In the genomic region with DNA sequence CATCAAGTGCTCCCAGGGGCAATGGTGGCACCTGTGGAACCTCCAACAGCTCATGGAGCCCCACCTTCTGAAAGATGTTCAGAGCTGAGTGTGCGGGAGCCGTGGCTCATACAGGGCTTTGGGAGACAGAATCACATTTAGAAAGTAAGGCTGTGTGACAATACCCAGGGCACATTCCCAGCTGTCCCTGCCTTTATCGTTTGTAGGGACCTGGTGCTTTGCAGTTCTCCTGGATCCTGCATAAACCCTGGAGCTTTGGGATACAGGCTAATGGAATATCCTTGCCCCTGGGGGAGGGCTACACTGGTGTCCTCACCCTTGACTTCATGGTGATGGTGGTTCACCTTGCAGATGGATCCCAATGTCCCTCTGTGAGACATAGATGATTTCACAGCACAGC, we compare ENCODE assay signal across 26 cellular contexts.
"Had no signal": no experiment of that assay in that cellular context is flagged by ENCODE, and none has a peak within 500 bp of the region (broad histone marks: within the 10 kb centered on the region; RNA-seq: fewer than 3 reads in every experiment).

No MANE protein-coding gene starts in this region.

- H3K27me3 ChIP-seq: hepatocyte, right atrium auricular region, right lobe of liver, suprapubic skin, tibial artery, upper lobe of right lung had no signal

- DNase-seq: heart right ventricle; islet precursor cell; left ventricle myocardium inferior; mesendoderm; naive thymus-derived CD4-positive, alpha-beta T cell; nucleus accumbens; psoas muscle; right lobe of liver; stimulated activated CD4-positive, alpha-beta T cell treated with anti-CD3 and anti-CD28 coated beads, Interleukin-12 subunit alpha, Interleukin-12 subunit beta, amount 100 ng/mL, for 4 hours; stimulated activated CD4-positive, alpha-beta T cell treated with anti-CD3 and anti-CD28 coated beads, Interleukin-15, amount 100 ng/mL, for 24 hours; stimulated activated CD4-positive, alpha-beta T cell treated with anti-CD3 and anti-CD28 coated beads, Interleukin-2, amount 100 ng/mL, for 24 hours; stimulated activated CD4-positive, alpha-beta T cell treated with anti-CD3 and anti-CD28 coated beads, Interleukin-4, amount 100 ng/mL, for 1 hour; stimulated activated naive CD4-positive, alpha-beta T cell; tibial artery; trophoblast cell; upper lobe of right lung had no signal

- H3K4me3 Mint-ChIP-seq: mesothelial cell of epicardium; naive thymus-derived CD4-positive, alpha-beta T cell; natural killer cell treated with Interleukin-12 subunit alpha and Interleukin-12 subunit beta and Interleukin-15 and Interleukin-18, amount 100 ng/mL, for 72 hours; stimulated activated naive CD8-positive, alpha-beta T cell treated with anti-CD3 and anti-CD28 coated beads, Interleukin-15, Interleukin-2, amounts not matched to agents 100 ng/mL and 50 ng/mL, for 24 hours had no signal

- H3K9ac ChIP-seq: parathyroid adenoma had no signal

- H3K4me1 Mint-ChIP-seq: mesothelial cell of epicardium had no signal

- H3K4me1 ChIP-seq: heart right ventricle, psoas muscle, right atrium auricular region, right lobe of liver, suprapubic skin, tibial artery, upper lobe of right lung had no signal

- H3K27me3 Mint-ChIP-seq: stimulated activated naive CD8-positive, alpha-beta T cell treated with anti-CD3 and anti-CD28 coated beads, Interleukin-15, Interleukin-2, amounts not matched to agents 100 ng/mL and 50 ng/mL, for 24 hours had no signal

- H3K36me3 ChIP-seq: heart right ventricle, left ventricle myocardium inferior, right atrium auricular region, right lobe of liver, suprapubic skin, thoracic aorta, tibial artery, upper lobe of right lung had no signal

- H2AFZ ChIP-seq: hepatocyte, parathyroid adenoma had no signal

- H3K4me2 ChIP-seq: hepatocyte had no signal

- ATAC-seq: heart right ventricle; naive thymus-derived CD4-positive, alpha-beta T cell; natural killer cell treated with Interleukin-12 subunit alpha and Interleukin-12 subunit beta and Interleukin-15 and Interleukin-18, amount 100 ng/mL, for 72 hours; psoas muscle; right lobe of liver; upper lobe of right lung had no signal

- H3K9me3 ChIP-seq: heart right ventricle, left ventricle myocardium inferior, psoas muscle, right atrium auricular region, right lobe of liver, suprapubic skin, thoracic aorta, tibial artery, upper lobe of right lung had no signal

- H3K36me3 Mint-ChIP-seq: mesothelial cell of epicardium; natural killer cell treated with Interleukin-12 subunit alpha and Interleukin-12 subunit beta and Interleukin-15 and Interleukin-18, amount 100 ng/mL, for 72 hours had no signal

- H3K4me3 ChIP-seq: heart right ventricle, hepatocyte, left ventricle myocardium inferior, lung, psoas muscle, right atrium auricular region, right lobe of liver, skin epidermis, suprapubic skin, thoracic aorta, tibial artery, upper lobe of right lung had no signal

- H3K9me3 Mint-ChIP-seq: mesothelial cell of epicardium; stimulated activated naive CD8-positive, alpha-beta T cell treated with anti-CD3 and anti-CD28 coated beads, Interleukin-15, Interleukin-2, amounts not matched to agents 100 ng/mL and 50 ng/mL, for 24 hours had no signal

- H3K79me2 ChIP-seq: hepatocyte, parathyroid adenoma had no signal

- H3K27ac ChIP-seq: heart right ventricle, hepatocyte, left ventricle myocardium inferior, parathyroid adenoma, psoas muscle, right atrium auricular region, right lobe of liver, skin epidermis, suprapubic skin, thoracic aorta, tibial artery, upper lobe of right lung had no signal

- H3K27ac Mint-ChIP-seq: mesothelial cell of epicardium; naive thymus-derived CD4-positive, alpha-beta T cell; natural killer cell treated with Interleukin-12 subunit alpha and Interleukin-12 subunit beta and Interleukin-15 and Interleukin-18, amount 100 ng/mL, for 72 hours; stimulated activated naive CD8-positive, alpha-beta T cell treated with anti-CD3 and anti-CD28 coated beads, Interleukin-15, Interleukin-2, amounts not matched to agents 100 ng/mL and 50 ng/mL, for 24 hours had no signal
